1 cellular context compared by ENCODE assay signal in the genomic region with DNA sequence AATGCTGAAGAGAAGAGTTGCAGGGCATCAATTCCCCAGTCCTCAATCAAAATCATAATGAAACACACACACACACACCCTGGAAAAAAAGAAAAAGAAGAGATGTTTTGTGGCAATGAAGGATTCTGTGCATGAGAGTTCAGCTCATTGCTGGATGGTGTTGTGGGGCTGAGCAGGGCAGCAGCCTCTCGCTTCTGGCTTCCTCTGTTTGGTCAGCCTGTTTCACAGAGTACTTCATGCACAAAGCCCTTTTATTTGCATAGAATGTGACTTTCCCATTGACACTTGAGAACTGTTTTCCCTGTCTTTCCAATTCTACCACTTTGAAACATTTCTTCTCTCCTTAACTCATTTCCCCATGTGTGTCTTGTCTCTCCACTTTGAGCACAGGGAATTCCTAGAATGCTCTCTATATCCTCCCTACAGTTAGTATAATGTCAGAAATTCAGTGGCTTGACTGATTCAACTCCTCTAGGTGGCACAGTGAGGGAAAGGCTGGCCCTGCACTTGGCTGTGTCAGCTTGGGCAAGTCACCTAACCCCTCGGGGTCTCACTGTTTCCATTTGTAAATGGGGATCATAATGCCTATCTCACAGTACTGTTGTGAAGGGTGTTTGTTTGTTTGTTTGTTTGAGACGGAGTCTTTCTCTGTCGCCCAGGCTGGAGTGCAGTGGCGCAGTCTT.
TF ChIP-seq lines count a peak whose summit lies in the region.

No MANE protein-coding gene starts in this region.

TF ChIP-seq in HEK293, 187 proteins besides CTCF, POLR2A, EP300 and RAD21:
- TF ChIP-seq, protein P1, sequence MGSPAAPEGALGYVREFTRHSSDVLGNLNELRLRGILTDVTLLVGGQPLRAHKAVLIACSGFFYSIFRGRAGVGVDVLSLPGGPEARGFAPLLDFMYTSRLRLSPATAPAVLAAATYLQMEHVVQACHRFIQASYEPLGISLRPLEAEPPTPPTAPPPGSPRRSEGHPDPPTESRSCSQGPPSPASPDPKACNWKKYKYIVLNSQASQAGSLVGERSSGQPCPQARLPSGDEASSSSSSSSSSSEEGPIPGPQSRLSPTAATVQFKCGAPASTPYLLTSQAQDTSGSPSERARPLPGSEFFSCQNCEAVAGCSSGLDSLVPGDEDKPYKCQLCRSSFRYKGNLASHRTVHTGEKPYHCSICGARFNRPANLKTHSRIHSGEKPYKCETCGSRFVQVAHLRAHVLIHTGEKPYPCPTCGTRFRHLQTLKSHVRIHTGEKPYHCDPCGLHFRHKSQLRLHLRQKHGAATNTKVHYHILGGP (tag by site-specific recombination; IDR thresholded peaks at IDR 0.05) = peak; percentile 20; the same call in 1 of the 2 replicates
- no peak for TF ChIP-seq BCL11B (tag by site-specific recombination; IDR thresholded peaks at IDR 0.05; ENCODE audit: low read depth)
TF ChIP-seq in HEK293: peak in this region for 1.
